Comparison of ENCODE assay signal across 8 cellular contexts in genomic region chr15:42576040-42576594, GRCh38. TPM values are rescaled to one million over a fixed set of nuclear protein-coding genes. Genes with fewer than 3 reads are reported as not detected.
A peak's percentile ranks its signal among the peaks of the same experiment; 100 is the strongest.
DNase-seq lines count a peak whose midpoint lies in the region; ATAC-seq, FAIRE-seq and TF ChIP-seq lines count a peak whose summit lies in the region.

No MANE protein-coding gene starts in this region.

- H3K36me3 Mint-ChIP-seq in astrocyte (ENCODE audit: low read depth, unreplicated experiment): no peaks in the 10 kb centered on the region
- H3K36me3 Mint-ChIP-seq in memory B cell: no peaks in the 10 kb centered on the region

- peak overlapping the region; percentile 47 to 96 (median 91) for H3K4me3 ChIP-seq in heart right ventricle
- H3K4me3 ChIP-seq in astrocyte (ENCODE audit: insufficient read depth, low read depth, low read length): peak overlapping the region; percentile 81
- H3K4me3 ChIP-seq in vagina: peak overlapping the region; percentile 74 to 75

- H3K4me1 Mint-ChIP-seq in astrocyte (ENCODE audit: low read depth, unreplicated experiment): peaks cover 5% of the 10 kb centered on the region
- peaks cover 23% of the 10 kb centered on the region for H3K4me1 Mint-ChIP-seq in memory B cell

- no peaks in the 10 kb centered on the region for H3K9me3 Mint-ChIP-seq in astrocyte (ENCODE audit: unreplicated experiment)
- H3K9me3 Mint-ChIP-seq in memory B cell: no peaks in the 10 kb centered on the region

- H3K27me3 ChIP-seq in heart right ventricle: no peaks in the 10 kb centered on the region
- no peaks in the 10 kb centered on the region for H3K27me3 ChIP-seq in astrocyte (ENCODE audit: insufficient read depth, low read length)
- H3K27me3 ChIP-seq in vagina: no peaks in the 10 kb centered on the region

- H2AFZ ChIP-seq in astrocyte (ENCODE audit: low read depth, low read length): peak overlapping the region; percentile 93

- peaks cover 26% of the 10 kb centered on the region for H4K20me1 ChIP-seq in astrocyte (ENCODE audit: insufficient read depth, low read length)

- intact Hi-C loops in heart right ventricle (cut with DNase I): loop anchor here in 1 of 10 donors (1.0 to 10.0 kb wide), 3 partner anchors 12 to 81 kb away; partner anchors contain the start of genes SNAP23 and ZNF106
- intact Hi-C loops in Right ventricle myocardium inferior (cut with DNase I): loop anchor here (5.0 kb wide), 2 partner anchors 71 to 79 kb away; partner anchors contain the start of gene SNAP23
- intact Hi-C loops in vagina (cut with DNase I): no loop called here

- H3K9me3 ChIP-seq in heart right ventricle (no peaks in the 10 kb centered on the region), astrocyte (ENCODE audit: insufficient read depth, low read depth, low read length) (no peaks in the 10 kb centered on the region), vagina (no peaks in the 10 kb centered on the region)

- H3K27ac Mint-ChIP-seq in astrocyte (ENCODE audit: unreplicated experiment): no peak overlapping the region
- peak overlapping the region; percentile 58 for H3K27ac Mint-ChIP-seq in memory B cell

- ATAC-seq in heart right ventricle (no peak), Right ventricle myocardium inferior (no peak), memory B cell (ENCODE audit: low read depth) (no peak)

- no peaks in the 10 kb centered on the region for H3K36me3 ChIP-seq in heart right ventricle
- no peaks in the 10 kb centered on the region for H3K36me3 ChIP-seq in astrocyte (ENCODE audit: insufficient read depth, low read length)
- no peaks in the 10 kb centered on the region for H3K36me3 ChIP-seq in vagina

- H3K27me3 Mint-ChIP-seq in astrocyte (ENCODE audit: low read depth, unreplicated experiment) (no peaks in the 10 kb centered on the region), memory B cell (no peaks in the 10 kb centered on the region)

- TF ChIP-seq CTCF in heart right ventricle (IDR thresholded peaks at IDR 0.05) (no peak), astrocyte (IDR thresholded peaks at IDR 0.05; ENCODE audit: insufficient read depth, low read depth, low read length) (no peak), vagina (IDR thresholded peaks at IDR 0.05) (no peak)

- no peak for DNase-seq in heart right ventricle
- DNase-seq in Right ventricle myocardium inferior (ENCODE audit: missing footprints): no peak
- no peak for DNase-seq in astrocyte (ENCODE audit: low read depth)
- DNase-seq in memory B cell (ENCODE audit: low spot score in 2 of 2): no peak
- no peak for DNase-seq in vagina (ENCODE audit: extremely low spot score in 2 of 2)
- DNase-seq in COR-L47 (lab: John Stamatoyannopoulos, UW): no peak
- DNase-seq in AG20443 (ENCODE audit: low spot score): no peak
- no peak for DNase-seq in stimulated activated CD4-positive, alpha-beta T cell treated with anti-CD3 and anti-CD28 coated beads, Interleukin-1b, Interleukin-23, amount 100 ng/mL, for 48 hours

- peaks cover 0 to 53% (median 50%) of the 10 kb centered on the region in 9 donors for H3K4me1 ChIP-seq in heart right ventricle
- peaks cover 14% of the 10 kb centered on the region for H3K4me1 ChIP-seq in astrocyte (ENCODE audit: insufficient read depth, low read length)
- peaks cover 49% of the 10 kb centered on the region for H3K4me1 ChIP-seq in vagina

- peak overlapping the region; percentile 37 to 95 (median 90) for H3K27ac ChIP-seq in heart right ventricle
- H3K27ac ChIP-seq in astrocyte (ENCODE audit: low read depth, low read length): peak overlapping the region; percentile 65
- H3K27ac ChIP-seq in vagina: peak overlapping the region; percentile 90

- no peak for FAIRE-seq in astrocyte (lab: Jason Lieb, UNC)

- H3K4me3 Mint-ChIP-seq in astrocyte (ENCODE audit: unreplicated experiment) (peak overlapping the region; percentile 94), memory B cell (peak overlapping the region; percentile 91)

- TF ChIP-seq POLR2A in vagina (IDR thresholded peaks at IDR 0.05): no peak

- WGBS in heart right ventricle, 2 donors: 4 to 7% methylated on average over 16 of the region's 16 CpGs

- peak overlapping the region; percentile 88 for H3K9ac ChIP-seq in astrocyte (ENCODE audit: low read length)

- H3K4me2 ChIP-seq in astrocyte (ENCODE audit: low read length): peak overlapping the region; percentile 95

- H3K79me2 ChIP-seq in astrocyte (ENCODE audit: insufficient read depth, low read length): peaks cover 15% of the 10 kb centered on the region

RNA-seq across cellular contexts. Expression of gene STARD9, which starts 0.7 kb away (rescaled TPM):
- 1 to 10 TPM; 2.7 to 9.6 (median 6.1) TPM for total RNA-seq in heart right ventricle
- polyA plus RNA-seq in heart right ventricle: 10 to 100 TPM in 1 of 2 donors, 1 to 10 TPM in 1; 2.3 to 15.7 TPM
- total RNA-seq in Right ventricle myocardium inferior: 7.2 TPM
- 6.4 and 7.1 TPM in 2 replicates for total RNA-seq in astrocyte
- total RNA-seq in vagina: 35.1 TPM

RNA-seq across cellular contexts. Expression of gene HAUS2, which starts 27.5 kb away (rescaled TPM):
- 10 to 100 TPM in 8 of 10 donors, 1 to 10 TPM in 2; 8.5 to 17.0 (median 11.9) TPM for total RNA-seq in heart right ventricle
- 1 to 10 TPM; 5.5 to 9.1 TPM for polyA plus RNA-seq in heart right ventricle
- total RNA-seq in Right ventricle myocardium inferior: 11.7 TPM
- total RNA-seq in astrocyte: 21.7 and 24.4 TPM in 2 replicates
- 25.8 TPM for total RNA-seq in vagina

RNA-seq across cellular contexts. Expression of gene LRRC57, which starts 27.5 kb away (rescaled TPM):
- total RNA-seq in heart right ventricle: 10 to 100 TPM; 12.1 to 24.6 (median 16.6) TPM
- 1 to 10 TPM; 3.7 to 6.9 TPM for polyA plus RNA-seq in heart right ventricle
- 15.1 TPM for total RNA-seq in Right ventricle myocardium inferior
- total RNA-seq in astrocyte: 27.6 and 28.8 TPM in 2 replicates
- 25.3 TPM for total RNA-seq in vagina
